In genomic region chr12:54415223-54415929, GRCh38 we compare ENCODE assay signal across 12 cellular contexts. TPM values are rescaled to one million over a fixed set of nuclear protein-coding genes. Genes with fewer than 3 reads are reported as not detected.
DNase-seq lines count a peak whose midpoint lies in the region; ATAC-seq, FAIRE-seq and TF ChIP-seq lines count a peak whose summit lies in the region.
"Had no signal": no experiment of that assay in that cellular context is flagged by ENCODE, and none has a peak within 500 bp of the region (broad histone marks: within the 10 kb centered on the region; RNA-seq: fewer than 3 reads in every experiment).

No MANE protein-coding gene starts in this region.

- ATAC-seq in RWPE2 (ENCODE audit: low read depth) (no peak), GM23338 (no peak)

- peak overlapping the region; percentile 92 for H3K27ac ChIP-seq in RWPE2 (ENCODE audit: poor library complexity, severe bottlenecking)
- no peak overlapping the region for H3K27ac ChIP-seq in fibroblast of lung (ENCODE audit: insufficient read depth, low read length)
- H3K27ac ChIP-seq in smooth muscle cell (ENCODE audit: low read depth) = peak overlapping the region; percentile 18
- no peak overlapping the region for H3K27ac ChIP-seq in GM23338 (ENCODE audit: low read depth)
- H3K27ac ChIP-seq in kidney (ENCODE audit: low read depth in 2 of 2, low read length in 2 of 2) = no peak overlapping the region

- WGBS in smooth muscle cell (ENCODE audit: low lambda C conversion rate) = 62% methylated on average over 4 of the region's 4 CpGs

- H3K4me3 Mint-ChIP-seq in GM23338 = no peak overlapping the region

- H3F3A ChIP-seq in smooth muscle cell (ENCODE audit: low read depth) = peaks cover 23% of the 10 kb centered on the region
- H3F3A ChIP-seq in GM23338 (replicated peaks; ENCODE audit: low read depth) = no peaks in the 10 kb centered on the region

- peak; percentile 16 for DNase-seq in NCI-H82 (lab: John Stamatoyannopoulos, UW)
- no peak for DNase-seq in NCI-H82 treated with DMSO at 0.1 percent for 48 hours (lab: John Stamatoyannopoulos, UW; ENCODE audit: unreplicated experiment)
- DNase-seq in RWPE2 (ENCODE audit: low spot score) = no peak
- DNase-seq in fibroblast of lung (ENCODE audit: low read depth in 2 of 2) = no peak
- DNase-seq in smooth muscle cell (lab: John Stamatoyannopoulos, UW; ENCODE audit: unreplicated experiment) = no peak
- no peak for DNase-seq in KG1 (lab: John Stamatoyannopoulos, UW)
- no peak for DNase-seq in GM23338 (ENCODE audit: low spot score)
- DNase-seq in kidney = no peak

- intact Hi-C loops in kidney (cut with DNase I) = no loop called here

- no peaks in the 10 kb centered on the region for H3K9me2 ChIP-seq in GM23338 (ENCODE audit: insufficient read depth)

- H3K4me1 ChIP-seq in RWPE2 (ENCODE audit: insufficient read depth, poor library complexity, severe bottlenecking) = peaks cover 65% of the 10 kb centered on the region
- H3K4me1 ChIP-seq in fibroblast of lung (ENCODE audit: control insufficient read depth, extremely low read depth, insufficient read depth, low read length) = peaks cover 46% of the 10 kb centered on the region
- peaks cover 22% of the 10 kb centered on the region for H3K4me1 ChIP-seq in smooth muscle cell (ENCODE audit: low read depth)
- peaks cover 20% of the 10 kb centered on the region for H3K4me1 ChIP-seq in GM23338 (ENCODE audit: insufficient read depth)
- H3K4me1 ChIP-seq in kidney (ENCODE audit: control insufficient read depth in 1 of 2, insufficient read depth in 1 of 2, low read depth in 1 of 2, low read length in 2 of 2) = peaks cover 12 to 18% of the 10 kb centered on the region in 2 donors

- peak overlapping the region; percentile 70 for H3K4me2 ChIP-seq in fibroblast of lung (ENCODE audit: extremely low read depth, insufficient read depth, low read length)
- H3K4me2 ChIP-seq in smooth muscle cell = peak overlapping the region; percentile 53
- no peak overlapping the region for H3K4me2 ChIP-seq in GM23338

- FAIRE-seq in kidney (lab: Jason Lieb, UNC) = no peak
- FAIRE-seq: GM12891 had no signal

- peaks cover 3% of the 10 kb centered on the region; the same call in 1 of the 3 replicates for H3K9me3 Mint-ChIP-seq in GM23338
- H3K9me3 Mint-ChIP-seq: mesothelial cell of epicardium had no signal

- H3K36me3 Mint-ChIP-seq in GM23338 (ENCODE audit: low read depth) = peaks cover 8% of the 10 kb centered on the region; the same call in 2 of the 3 replicates

- H3K27ac Mint-ChIP-seq in GM23338 = no peak overlapping the region
- H3K27ac Mint-ChIP-seq: mesothelial cell of epicardium had no signal

- H3K79me2 ChIP-seq in fibroblast of lung (ENCODE audit: control insufficient read depth, insufficient read depth, low read length) (peaks cover 83% of the 10 kb centered on the region), smooth muscle cell (ENCODE audit: low read depth) (peaks cover 77% of the 10 kb centered on the region), GM23338 (replicated peaks; ENCODE audit: insufficient read depth) (peaks cover 11% of the 10 kb centered on the region)

- H3K4me3 ChIP-seq in RWPE2 (ENCODE audit: severe bottlenecking) (no peak overlapping the region), fibroblast of lung (replicated peaks in 1 of 4; ENCODE audit: control extremely low read depth in 1 of 4, insufficient read depth in 1 of 4, low read depth in 3 of 4, low read length in 4 of 4) (peak overlapping the region in 2 of 4 experiments; percentile 27 to 33), smooth muscle cell (no peak overlapping the region), GM23338 (no peak overlapping the region), kidney (ENCODE audit: low read length in 2 of 2) (no peak overlapping the region)

- peaks cover 40% of the 10 kb centered on the region for H3K4me1 Mint-ChIP-seq in GM23338

- H3K27me3 Mint-ChIP-seq in GM23338 (ENCODE audit: insufficient read depth, low read depth, poor library complexity) = peaks cover 35% of the 10 kb centered on the region

- H3K9ac ChIP-seq in fibroblast of lung (ENCODE audit: insufficient read depth, low read length) = no peak overlapping the region
- no peak overlapping the region for H3K9ac ChIP-seq in smooth muscle cell (ENCODE audit: low read depth)
- H3K9ac ChIP-seq in kidney (ENCODE audit: low read length in 2 of 2) = no peak overlapping the region

- H2AFZ ChIP-seq in fibroblast of lung (ENCODE audit: low read length) = no peak overlapping the region
- no peak overlapping the region for H2AFZ ChIP-seq in smooth muscle cell (ENCODE audit: low read depth)
- no peak overlapping the region for H2AFZ ChIP-seq in GM23338

- H3K27me3 ChIP-seq in RWPE2 (ENCODE audit: insufficient read depth, poor library complexity, severe bottlenecking) = no peaks in the 10 kb centered on the region
- no peaks in the 10 kb centered on the region for H3K27me3 ChIP-seq in fibroblast of lung (ENCODE audit: control insufficient read depth, insufficient read depth, low read length)
- H3K27me3 ChIP-seq in smooth muscle cell (ENCODE audit: low read depth) = no peaks in the 10 kb centered on the region
- H3K27me3 ChIP-seq in GM23338 (ENCODE audit: insufficient read depth) = peaks cover 31% of the 10 kb centered on the region

- no peaks in the 10 kb centered on the region for H3K9me3 ChIP-seq in RWPE2 (ENCODE audit: severe bottlenecking)
- no peaks in the 10 kb centered on the region for H3K9me3 ChIP-seq in fibroblast of lung (ENCODE audit: control insufficient read depth, insufficient read depth, low read depth, low read length)
- H3K9me3 ChIP-seq in smooth muscle cell (replicated peaks; ENCODE audit: low read depth) = no peaks in the 10 kb centered on the region
- no peaks in the 10 kb centered on the region for H3K9me3 ChIP-seq in kidney (ENCODE audit: control insufficient read depth in 1 of 2, low read length in 2 of 2)

- H4K20me1 ChIP-seq in fibroblast of lung (ENCODE audit: control insufficient read depth, extremely low read depth, insufficient read depth, low read length) (no peaks in the 10 kb centered on the region), smooth muscle cell (ENCODE audit: low read depth) (peaks cover 77% of the 10 kb centered on the region), GM23338 (replicated peaks; ENCODE audit: insufficient read depth) (peaks cover 4% of the 10 kb centered on the region)

- H3K36me3 ChIP-seq in RWPE2 (ENCODE audit: low read depth) (peaks cover 63% of the 10 kb centered on the region), fibroblast of lung (ENCODE audit: control insufficient read depth, insufficient read depth, low read length) (peaks cover 3% of the 10 kb centered on the region), smooth muscle cell (ENCODE audit: low read depth) (no peaks in the 10 kb centered on the region), GM23338 (ENCODE audit: insufficient read depth) (no peaks in the 10 kb centered on the region), kidney (ENCODE audit: control insufficient read depth in 1 of 2, insufficient read depth in 2 of 2, low read length in 2 of 2) (no peaks in the 10 kb centered on the region)

- TF ChIP-seq CTCF in RWPE2 (IDR thresholded peaks at IDR 0.05; ENCODE audit: poor library complexity, severe bottlenecking) (no peak), fibroblast of lung (conservative IDR thresholded peaks at IDR 0.05 in 1 of 2, IDR thresholded peaks at IDR 0.05 in 1 of 2; ENCODE audit: low read depth in 1 of 2, low read length in 2 of 2) (no peak), smooth muscle cell (IDR thresholded peaks at IDR 0.05; ENCODE audit: borderline replicate concordance, insufficient read depth, poor library complexity, severe bottlenecking) (no peak), GM23338 (conservative IDR thresholded peaks at IDR 0.05; ENCODE audit: low read depth in 2 of 2) (no peak), kidney (IDR thresholded peaks at IDR 0.05; ENCODE audit: borderline replicate concordance, extremely low read depth, insufficient read depth) (no peak)

TF ChIP-seq in GM23338, 12 proteins besides CTCF, POLR2A, EP300 and RAD21 (continues in another document):
- no peak for TF ChIP-seq EZH2 (IDR thresholded peaks at IDR 0.05; ENCODE audit: low read depth, unreplicated experiment)

RNA-seq across cellular contexts. Expression of gene ITGA5, which starts 3.7 kb away (rescaled TPM):
- 133 and 232 TPM in 2 replicates for total RNA-seq in fibroblast of lung
- polyA plus RNA-seq in fibroblast of lung = 162 and 199 TPM in 2 replicates
- 222 and 301 TPM in 2 replicates for polyA plus RNA-seq in fibroblast of lung (2012)
- polyA minus RNA-seq in fibroblast of lung (ENCODE audit: low replicate concordance) = 571 and 815 TPM in 2 replicates
- total RNA-seq in smooth muscle cell = 151 and 163 TPM in 2 replicates
- 192 and 202 TPM in 2 replicates for polyA plus RNA-seq in smooth muscle cell
- 23.7 and 24.2 TPM in 2 replicates for total RNA-seq in GM23338 (2014; rRNA removed; shearing (Covaris generic))
- polyA plus RNA-seq in GM23338 (2016; fragmentation: Nextera tagmentation; extraction: Ambion mirVana) = 5.9 and 7.3 TPM in 2 replicates
- total RNA-seq in kidney = 65.6 TPM
- 11.4 TPM for polyA plus RNA-seq in kidney (ENCODE audit: insufficient read depth, low read depth, low replicate concordance)

RNA-seq across cellular contexts. Expression of gene ZNF385A, which starts 30.8 kb away (rescaled TPM):
- 2.3 and 3.3 TPM in 2 replicates for total RNA-seq in fibroblast of lung
- polyA plus RNA-seq in fibroblast of lung = 0.64 and 0.69 TPM in 2 replicates
- polyA plus RNA-seq in fibroblast of lung (2012) = 4.3 and 6.1 TPM in 2 replicates
- polyA minus RNA-seq in fibroblast of lung (ENCODE audit: low replicate concordance) = 12.6 and 14.3 TPM in 2 replicates
- total RNA-seq in smooth muscle cell = 9.3 and 20.2 TPM in 2 replicates
- polyA plus RNA-seq in smooth muscle cell = 6.5 and 17.2 TPM in 2 replicates
- 10.9 and 22.3 TPM in 2 replicates for total RNA-seq in GM23338 (2014; rRNA removed; shearing (Covaris generic))
- 19.6 and 21.7 TPM in 2 replicates for polyA plus RNA-seq in GM23338 (2016; fragmentation: Nextera tagmentation; extraction: Ambion mirVana)
- total RNA-seq in kidney = 16.6 TPM
- polyA plus RNA-seq in kidney (ENCODE audit: insufficient read depth, low read depth, low replicate concordance) = 10.2 TPM

RNA-seq across cellular contexts. Expression of gene GPR84, which starts 51.1 kb away (rescaled TPM):
- total RNA-seq in fibroblast of lung = not detected in 2 replicates
- polyA plus RNA-seq in fibroblast of lung = 0.03 TPM in 1 of 2 replicates, not detected in the other
- polyA plus RNA-seq in fibroblast of lung (2012) = not detected in 2 replicates
- not detected in 2 replicates for polyA minus RNA-seq in fibroblast of lung (ENCODE audit: low replicate concordance)
- 0.09 and 0.13 TPM in 2 replicates for total RNA-seq in smooth muscle cell
- polyA plus RNA-seq in smooth muscle cell = 0.46 TPM in 1 of 2 replicates, not detected in the other
- not detected in 2 replicates for total RNA-seq in GM23338 (2014; rRNA removed; shearing (Covaris generic))
- polyA plus RNA-seq in GM23338 (2016; fragmentation: Nextera tagmentation; extraction: Ambion mirVana) = not detected in 2 replicates
- 1.7 TPM for total RNA-seq in kidney
- polyA plus RNA-seq in kidney (ENCODE audit: insufficient read depth, low read depth, low replicate concordance) = not detected
- total RNA-seq: A172, H4 had no signal

RNA-seq across cellular contexts. Expression of gene GTSF1, which starts 58.0 kb away (rescaled TPM):
- total RNA-seq in fibroblast of lung (not detected in 2 replicates), smooth muscle cell (not detected in 2 replicates), kidney (0.72 TPM)
- polyA plus RNA-seq in fibroblast of lung (not detected in 2 replicates), smooth muscle cell (not detected in 2 replicates), GM23338 (2016; fragmentation: Nextera tagmentation; extraction: Ambion mirVana) (1.3 and 2.3 TPM in 2 replicates), kidney (ENCODE audit: insufficient read depth, low read depth, low replicate concordance) (not detected)
- not detected in 2 replicates for polyA plus RNA-seq in fibroblast of lung (2012)
- polyA minus RNA-seq in fibroblast of lung (ENCODE audit: low replicate concordance) = not detected in 2 replicates
- not detected in 2 replicates for total RNA-seq in GM23338 (2014; rRNA removed; shearing (Covaris generic))
- total RNA-seq: A172, H4, mesothelial cell of epicardium had no signal

Comparison
In these comparisons a context has a peak if more than half of its experiments do, and no peak if none do; other contexts are left out.
1. H3K27ac ChIP-seq: peak in RWPE2 (single experiment) and smooth muscle cell (single experiment); none in fibroblast of lung (single experiment), GM23338 (single experiment) and kidney (0 of 2).